Comparison of ENCODE assay signal across 17 cellular contexts in genomic region chr2:45707661-45708060, GRCh38. TPM values are rescaled to one million over a fixed set of nuclear protein-coding genes. Genes with fewer than 3 reads are reported as not detected.
A peak's percentile ranks its signal among the peaks of the same experiment; 100 is the strongest.
DNase-seq lines count a peak whose midpoint lies in the region; ATAC-seq and TF ChIP-seq lines count a peak whose summit lies in the region.
"Had no signal": no experiment of that assay in that cellular context is flagged by ENCODE, and none has a peak within 500 bp of the region (broad histone marks: within the 10 kb centered on the region; RNA-seq: fewer than 3 reads in every experiment).

No MANE protein-coding gene starts in this region.

- BruUV-seq in PC-9 (replicated peaks; lab: Mats Ljungman, UMichigan) = no TSS peak

- no peak overlapping the region for H4K91ac ChIP-seq in mesenchymal stem cell (ENCODE audit: low read length)

- H3K18ac ChIP-seq in mesenchymal stem cell (ENCODE audit: low read depth in 1 of 2, low read length in 2 of 2) = no peak overlapping the region

- in situ Hi-C loops in GM23248 (cut with MboI) = no loop called here

- no peak overlapping the region for H3K14ac ChIP-seq in mesenchymal stem cell (ENCODE audit: low read length in 2 of 2)

- peaks cover 18% of the 10 kb centered on the region for H3K4me1 ChIP-seq in GM23248 (ENCODE audit: insufficient read depth)
- H3K4me1 ChIP-seq in smooth muscle cell (ENCODE audit: low read depth) = no peaks in the 10 kb centered on the region
- H3K4me1 ChIP-seq in PC-9 (replicated peaks; ENCODE audit: insufficient read depth) = peaks cover 9% of the 10 kb centered on the region
- H3K4me1 ChIP-seq in mesenchymal stem cell (ENCODE audit: control insufficient read depth, insufficient read depth, low read depth, low read length) = peaks cover 2% of the 10 kb centered on the region

- H3K4me3 Mint-ChIP-seq in glutamatergic neuron (ENCODE audit: unreplicated experiment) = no peak overlapping the region
- H3K4me3 Mint-ChIP-seq: CD14-positive monocyte; CD8-positive, alpha-beta T cell; GM23338 had no signal

- DNase-seq in AG08395 (ENCODE audit: low spot score) (peak; percentile 13), GM23248 (peak; percentile 20), glutamatergic neuron (no peak), smooth muscle cell (lab: John Stamatoyannopoulos, UW; ENCODE audit: unreplicated experiment) (no peak), PC-9 (no peak), NCI-H524 treated with DMSO at 0.1 percent for 48 hours (lab: John Stamatoyannopoulos, UW) (no peak), mesenchymal stem cell (no peak)
- DNase-seq: ACHN; BE2C; CD8-positive, alpha-beta T cell; DND-41; GDM1; IMR-90 had no signal

- 64 to 71% methylated on average over 6 of the region's 6 CpGs for WGBS in GM23248 (ENCODE audit: low coverage in 1 of 2, low lambda C conversion rate in 2 of 2, missing lambda C conversion rate in 2 of 2), 2 experiments
- 80% methylated on average over 6 of the region's 6 CpGs for WGBS in smooth muscle cell (ENCODE audit: low lambda C conversion rate)
- WGBS in mesenchymal stem cell = 94% methylated on average over 6 of the region's 6 CpGs

- no peak overlapping the region for H3K9ac ChIP-seq in GM23248
- H3K9ac ChIP-seq in smooth muscle cell (ENCODE audit: low read depth) = no peak overlapping the region
- H3K9ac ChIP-seq in mesenchymal stem cell (ENCODE audit: low read length) = no peak overlapping the region

- peaks cover 11% of the 10 kb centered on the region for H3K79me1 ChIP-seq in mesenchymal stem cell (replicated peaks; ENCODE audit: low read length, poor library complexity, severe bottlenecking)

- no peak for ATAC-seq in GM21381 (IDR thresholded peaks at IDR 0.05; ENCODE audit: unreplicated experiment)
- ATAC-seq: CD8-positive, alpha-beta T cell; GM23338 had no signal

- H3K9me3 Mint-ChIP-seq in glutamatergic neuron (ENCODE audit: unreplicated experiment) = peaks cover 6% of the 10 kb centered on the region

- TF ChIP-seq CTCF in glutamatergic neuron (IDR thresholded peaks at IDR 0.05; ENCODE audit: partially characterized antibody, unreplicated experiment) (no peak), smooth muscle cell (IDR thresholded peaks at IDR 0.05; ENCODE audit: borderline replicate concordance, insufficient read depth, poor library complexity, severe bottlenecking) (no peak), PC-9 (conservative IDR thresholded peaks at IDR 0.05) (no peak)

- intact Hi-C loops in PC-9 (cut with micrococcal nuclease; ENCODE audit: unreplicated experiment) = no loop called here

- no peaks in the 10 kb centered on the region for H3K36me3 ChIP-seq in GM23248 (ENCODE audit: low read depth)
- no peaks in the 10 kb centered on the region for H3K36me3 ChIP-seq in smooth muscle cell (ENCODE audit: low read depth)
- peaks cover 16% of the 10 kb centered on the region; the same call in 1 of the 2 replicates for H3K36me3 ChIP-seq in PC-9 (ENCODE audit: low read depth)
- peaks cover 0 to 16% of the 10 kb centered on the region in 2 experiments for H3K36me3 ChIP-seq in mesenchymal stem cell (ENCODE audit: control insufficient read depth in 1 of 2, insufficient read depth in 2 of 2, low read depth in 1 of 2, low read length in 2 of 2)
- H3K36me3 ChIP-seq: HAP-1 had no signal

- H3K4me3 ChIP-seq in GM23248 (no peak overlapping the region), smooth muscle cell (no peak overlapping the region), PC-9 (no peak overlapping the region), mesenchymal stem cell (ENCODE audit: insufficient read depth in 1 of 2, low read depth in 1 of 2, low read length in 2 of 2) (no peak overlapping the region)
- H3K4me3 ChIP-seq: GM23338, HAP-1 had no signal

- H4K8ac ChIP-seq in mesenchymal stem cell (ENCODE audit: low read length) = no peak overlapping the region

- H3K4ac ChIP-seq in mesenchymal stem cell (ENCODE audit: low read depth in 1 of 2, low read length in 2 of 2) = no peak overlapping the region

- no peak overlapping the region for H2AK5ac ChIP-seq in mesenchymal stem cell (ENCODE audit: low read length, severe bottlenecking)

- H3K36me3 Mint-ChIP-seq in glutamatergic neuron (ENCODE audit: unreplicated experiment) = peaks cover 9% of the 10 kb centered on the region

- H4K20me1 ChIP-seq in GM23248 (ENCODE audit: insufficient read depth) (no peaks in the 10 kb centered on the region), smooth muscle cell (ENCODE audit: low read depth) (peaks cover 72% of the 10 kb centered on the region), PC-9 (ENCODE audit: insufficient read depth) (no peaks in the 10 kb centered on the region)

- no peak overlapping the region for H2BK15ac ChIP-seq in mesenchymal stem cell (ENCODE audit: low read depth, poor library complexity, severe bottlenecking)

- CTCF ChIA-PET in PC-9 (lab: Charles Lee) = no interaction called here

- H3K79me2 ChIP-seq in GM23248 (ENCODE audit: insufficient read depth) (peaks cover 73% of the 10 kb centered on the region), smooth muscle cell (ENCODE audit: low read depth) (peaks cover 88% of the 10 kb centered on the region), PC-9 (ENCODE audit: low read depth) (peaks cover 11% of the 10 kb centered on the region)

- no peak overlapping the region for H2BK12ac ChIP-seq in mesenchymal stem cell (ENCODE audit: low read length in 2 of 2)

- POLR2A ChIA-PET in PC-9 (lab: Charles Lee; ENCODE audit: unreplicated experiment) = interaction anchor here (0.6 kb wide), 1 partner anchor 88 kb away, joined by 7 read pairs; no protein-coding TSS in a partner anchor

- peaks cover 12% of the 10 kb centered on the region for H3K27me3 Mint-ChIP-seq in glutamatergic neuron (ENCODE audit: unreplicated experiment)

- H3F3A ChIP-seq in GM23248 (ENCODE audit: insufficient read depth) (peaks cover 15% of the 10 kb centered on the region; the same call in 1 of the 2 replicates), smooth muscle cell (ENCODE audit: low read depth) (no peaks in the 10 kb centered on the region), PC-9 (ENCODE audit: insufficient read depth, low read depth) (no peaks in the 10 kb centered on the region)

- H3K9me2 ChIP-seq in GM23248 (ENCODE audit: insufficient read depth) = no peaks in the 10 kb centered on the region
- no peaks in the 10 kb centered on the region for H3K9me2 ChIP-seq in PC-9 (ENCODE audit: insufficient read depth)

- H3K27ac ChIP-seq in GM23248 = no peak overlapping the region
- peak overlapping the region; percentile 59 for H3K27ac ChIP-seq in smooth muscle cell (ENCODE audit: low read depth)
- H3K27ac ChIP-seq in PC-9 = no peak overlapping the region
- H3K27ac ChIP-seq in mesenchymal stem cell (ENCODE audit: low read length, poor library complexity, severe bottlenecking) = no peak overlapping the region

- H3K4me2 ChIP-seq in GM23248 (ENCODE audit: unreplicated experiment) = no peak overlapping the region
- H3K4me2 ChIP-seq in smooth muscle cell = no peak overlapping the region
- H3K4me2 ChIP-seq in PC-9 = no peak overlapping the region
- no peak overlapping the region for H3K4me2 ChIP-seq in mesenchymal stem cell (ENCODE audit: low read length, poor library complexity, severe bottlenecking)
- H3K4me2 ChIP-seq: GM23338 had no signal

- H2BK120ac ChIP-seq in mesenchymal stem cell (ENCODE audit: low read depth, low read length) = no peak overlapping the region

- H3K9me3 ChIP-seq in GM23248 (ENCODE audit: low read depth) (no peaks in the 10 kb centered on the region), smooth muscle cell (replicated peaks; ENCODE audit: low read depth) (no peaks in the 10 kb centered on the region), PC-9 (ENCODE audit: insufficient read depth, low read depth) (peaks cover 4% of the 10 kb centered on the region; the same call in 1 of the 2 replicates), mesenchymal stem cell (ENCODE audit: control insufficient read depth, low read length) (no peaks in the 10 kb centered on the region)
- H3K9me3 ChIP-seq: BE2C, HAP-1 had no signal

- no peaks in the 10 kb centered on the region for H3K27me3 ChIP-seq in GM23248 (replicated peaks; ENCODE audit: insufficient read depth)
- no peaks in the 10 kb centered on the region for H3K27me3 ChIP-seq in smooth muscle cell (ENCODE audit: low read depth)
- H3K27me3 ChIP-seq in PC-9 (ENCODE audit: insufficient read depth, low read depth) = no peaks in the 10 kb centered on the region
- H3K27me3 ChIP-seq in mesenchymal stem cell (ENCODE audit: control insufficient read depth in 1 of 2, insufficient read depth in 1 of 2, low read length in 2 of 2) = peaks cover 0 to 5% of the 10 kb centered on the region in 2 experiments
- H3K27me3 ChIP-seq: BE2C had no signal

- H3K27ac Mint-ChIP-seq in glutamatergic neuron (ENCODE audit: unreplicated experiment) = peak overlapping the region; percentile 81
- H3K27ac Mint-ChIP-seq: CD8-positive, alpha-beta T cell; GM23338 had no signal

- peaks cover 23% of the 10 kb centered on the region for H3K4me1 Mint-ChIP-seq in glutamatergic neuron (ENCODE audit: low read depth, unreplicated experiment)

- no peak overlapping the region for H2BK5ac ChIP-seq in mesenchymal stem cell (ENCODE audit: low read depth, low read length, poor library complexity, severe bottlenecking)

- H3K23ac ChIP-seq in mesenchymal stem cell (ENCODE audit: low read length in 2 of 2) = no peak overlapping the region

- H2AFZ ChIP-seq in GM23248 = no peak overlapping the region
- H2AFZ ChIP-seq in smooth muscle cell (ENCODE audit: low read depth) = no peak overlapping the region
- no peak overlapping the region for H2AFZ ChIP-seq in PC-9
- no peak overlapping the region for H2AFZ ChIP-seq in mesenchymal stem cell (ENCODE audit: low read depth, low read length)
- H2AFZ ChIP-seq: GM23338 had no signal

RNA-seq across cellular contexts. Expression of gene PRKCE, which starts 56.2 kb away (rescaled TPM):
- 5.9 and 15.7 TPM in 2 replicates for total RNA-seq in GM23248 (2014; rRNA removed; shearing (Covaris generic))
- 7.0 TPM in 2 replicates for polyA plus RNA-seq in GM23248 (2016; fragmentation: Nextera tagmentation; extraction: Ambion mirVana)
- total RNA-seq in glutamatergic neuron (ENCODE audit: unreplicated experiment) = 74.8 TPM
- total RNA-seq in smooth muscle cell = 16.2 and 20.6 TPM in 2 replicates
- 25.4 and 29.1 TPM in 2 replicates for polyA plus RNA-seq in smooth muscle cell
- 21.7 and 24.0 TPM in 2 replicates for total RNA-seq in PC-9 (2021)
- polyA plus RNA-seq in mesenchymal stem cell (2013, experiment 1 of 2) = 10.6 TPM
- polyA plus RNA-seq in mesenchymal stem cell (2013, experiment 2 of 2) = 11.5 TPM

Comparison
In these comparisons a context has a peak if more than half of its experiments do, and no peak if none do; other contexts are left out.
1. DNase-seq: peak in AG08395 (single experiment) and GM23248 (single experiment); none in glutamatergic neuron (single experiment), smooth muscle cell (single experiment), PC-9 (0 of 2), NCI-H524 treated with DMSO at 0.1 percent for 48 hours (single experiment) and mesenchymal stem cell (single experiment).